In genomic region chr14:103711516-103712431, GRCh38 we compare ENCODE assay signal across 9 cellular contexts. TPM values are rescaled to one million over a fixed set of nuclear protein-coding genes. Genes with fewer than 3 reads are reported as not detected.
DNase-seq lines count a peak whose midpoint lies in the region; ATAC-seq, FAIRE-seq and TF ChIP-seq lines count a peak whose summit lies in the region.
"Had no signal": no experiment of that assay in that cellular context is flagged by ENCODE, and none has a peak within 500 bp of the region (broad histone marks: within the 10 kb centered on the region; RNA-seq: fewer than 3 reads in every experiment).

No MANE protein-coding gene starts in this region.

- H3K79me2 ChIP-seq in K562 (ENCODE audit: control insufficient read depth, insufficient read depth, low read length), result peaks cover 41% of the 10 kb centered on the region

- H2AFZ ChIP-seq in K562 (ENCODE audit: low read depth, low read length), result no peak overlapping the region

- H3K4me3 ChIP-seq in K562 (no peak overlapping the region), kidney (ENCODE audit: low read length in 2 of 2) (no peak overlapping the region), thoracic aorta (peak overlapping the region; percentile 35)

- H3K9ac ChIP-seq in K562 (ENCODE audit: insufficient read depth in 1 of 2, low read depth in 2 of 2, low read length in 2 of 2), result peak overlapping the region in 1 of 2 experiments; percentile 78; a peak in 2 of 4 replicates
- no peak overlapping the region for H3K9ac ChIP-seq in kidney (ENCODE audit: low read length in 2 of 2)

- H3K36me3 ChIP-seq in K562 (ENCODE audit: control insufficient read depth, insufficient read depth, low read length) (peaks cover 64% of the 10 kb centered on the region; the same call in 2 of the 3 replicates), kidney (ENCODE audit: control insufficient read depth in 1 of 2, insufficient read depth in 2 of 2, low read length in 2 of 2) (no peaks in the 10 kb centered on the region), thoracic aorta (peaks cover 2% of the 10 kb centered on the region)

- 96% methylated on average over 12 of the region's 27 CpGs for WGBS in K562 (ENCODE audit: insufficient coverage, low coverage, missing lambda C conversion rate)

- no TSS peak for BruUV-seq in K562 (replicated peaks; lab: Mats Ljungman, UMichigan)

- FAIRE-seq in K562 (lab: Jason Lieb, UNC) (no peak), kidney (lab: Jason Lieb, UNC) (no peak)

- POLR2A ChIA-PET in K562 (lab: Yijun Ruan, JAX), result no interaction called here

- no peaks in the 10 kb centered on the region for H3K9me1 ChIP-seq in K562 (ENCODE audit: control insufficient read depth, insufficient read depth, low read length)

- CTCF ChIA-PET in K562 (lab: Yijun Ruan, JAX; ENCODE audit: low intra/inter-chr PET ratio), result no interaction called here

- TF ChIP-seq POLR2A in K562 (conservative IDR thresholded peaks at IDR 0.05), result no peak

- TF ChIP-seq RAD21 in K562 (CRISPR knock-in tag; conservative IDR thresholded peaks at IDR 0.05 in 1 of 2, IDR thresholded peaks at IDR 0.05 in 1 of 2), result no peak

- TF ChIP-seq EP300 in K562 (IDR thresholded peaks at IDR 0.05; ENCODE audit: low read length), result no peak

- ATAC-seq in K562 (no peak), thoracic aorta (ENCODE audit: insufficient number of reproducible peaks, low FRiP score, low read depth) (peak; percentile 9), HG02588 (IDR thresholded peaks at IDR 0.05; ENCODE audit: unreplicated experiment) (no peak), GM18907 (IDR thresholded peaks at IDR 0.05; ENCODE audit: unreplicated experiment) (no peak)

- H3K27me3 ChIP-seq in K562 (ENCODE audit: control insufficient read depth in 2 of 2, insufficient read depth in 2 of 2, low read length in 2 of 2) (no peaks in the 10 kb centered on the region), thoracic aorta (replicated peaks; ENCODE audit: insufficient read depth) (no peaks in the 10 kb centered on the region)

- no peaks in the 10 kb centered on the region for H4K20me1 ChIP-seq in K562 (replicated peaks; ENCODE audit: control insufficient read depth, insufficient read depth, low read length)

- H3K4me1 ChIP-seq in K562 (replicated peaks in 1 of 2; ENCODE audit: control insufficient read depth in 2 of 2, insufficient read depth in 2 of 2, low read length in 2 of 2) (peaks cover 12 to 46% of the 10 kb centered on the region in 2 experiments; a peak in 4 of 5 replicates), kidney (ENCODE audit: control insufficient read depth in 1 of 2, insufficient read depth in 1 of 2, low read depth in 1 of 2, low read length in 2 of 2) (peaks cover 3 to 12% of the 10 kb centered on the region in 2 donors), thoracic aorta (ENCODE audit: control insufficient read depth in 1 of 2, low read depth in 2 of 2) (peaks cover 20 to 70% of the 10 kb centered on the region in 2 donors)

- DNase-seq in NCI-H345 (lab: John Stamatoyannopoulos, UW) (peak; percentile 36), NCI-H345 treated with DMSO at 0.1 percent for 48 hours (lab: John Stamatoyannopoulos, UW; ENCODE audit: unreplicated experiment) (no peak), K562 (ENCODE audit: extremely low read depth in 1 of 4, low spot score in 3 of 4) (no peak), kidney (peak; percentile 91), thoracic aorta (ENCODE audit: low spot score) (no peak), OCI-M1 (lab: John Stamatoyannopoulos, UW) (no peak)
- DNase-seq: activated gamma-delta T cell treated with Interleukin-2 at 50 U/mL for 16 hours had no signal

- in situ Hi-C loops in K562 (cut with MboI), result no loop called here

- no peak overlapping the region for H3K4me2 ChIP-seq in K562 (ENCODE audit: insufficient read depth, low read length)

- intact Hi-C loops in K562 (cut with micrococcal nuclease), result no loop called here
- intact Hi-C loops in kidney (cut with DNase I), result no loop called here

- no peaks in the 10 kb centered on the region for H3K9me3 ChIP-seq in K562 (replicated peaks; ENCODE audit: control insufficient read depth, insufficient read depth, low read depth, low read length)
- no peaks in the 10 kb centered on the region for H3K9me3 ChIP-seq in kidney (ENCODE audit: control insufficient read depth in 1 of 2, low read length in 2 of 2)
- no peaks in the 10 kb centered on the region for H3K9me3 ChIP-seq in thoracic aorta

- TF ChIP-seq CTCF in K562 (IDR thresholded peaks at IDR 0.05 in 2 of 3, conservative IDR thresholded peaks at IDR 0.05 in 1 of 3; ENCODE audit: insufficient read depth in 2 of 3, low read depth in 1 of 3, low read length in 3 of 3) (no peak), kidney (IDR thresholded peaks at IDR 0.05; ENCODE audit: borderline replicate concordance, extremely low read depth, insufficient read depth) (no peak), thoracic aorta (IDR thresholded peaks at IDR 0.05) (no peak)

- H3K27ac ChIP-seq in K562 (ENCODE audit: extremely low read depth, low read depth, low read length), result no peak overlapping the region
- H3K27ac ChIP-seq in kidney (ENCODE audit: low read depth in 2 of 2, low read length in 2 of 2), result no peak overlapping the region
- peak overlapping the region; percentile 82 for H3K27ac ChIP-seq in thoracic aorta

TF ChIP-seq in K562, 482 proteins besides CTCF, POLR2A, EP300 and RAD21:
- TF ChIP-seq HDAC8 (tag; IDR thresholded peaks at IDR 0.05) (no peak), CREB3L1 (IDR thresholded peaks at IDR 0.05; ENCODE audit: borderline replicate concordance, low read depth) (no peak), POLR2G (IDR thresholded peaks at IDR 0.05; ENCODE audit: low read depth, low read length) (peak; percentile 32; the same call in 1 of the 2 replicates), TBL1XR1 (IDR thresholded peaks at IDR 0.05; ENCODE audit: low read length in 2 of 2) (no peak), RBFOX2 (IDR thresholded peaks at IDR 0.05; ENCODE audit: low read depth, low read length) (peak; percentile 16), HDAC2 (IDR thresholded peaks at IDR 0.05) (no peak), KAT8 (IDR thresholded peaks at IDR 0.05; ENCODE audit: low read depth) (no peak)

RNA-seq across cellular contexts. Expression of gene XRCC3, which starts 3.5 kb away (rescaled TPM):
- 101 and 113 TPM in 2 replicates for total RNA-seq in K562 (2011; cell fraction: chromatin; rRNA removed; ENCODE audit: low replicate concordance)
- 61.2 and 62.1 TPM in 2 replicates for total RNA-seq in K562 (2011; cell fraction: nucleolus; rRNA removed)
- 38.5 and 51.0 TPM in 2 replicates for total RNA-seq in K562 (2011; cell fraction: nucleoplasm; rRNA removed)
- total RNA-seq in K562 (2014; rRNA removed), result 46.1 and 54.1 TPM in 2 replicates
- total RNA-seq in K562 (2014; rRNA removed; fragmentation: Illumina TruSeq; extraction: Trizol), result 30.2 TPM in 2 replicates
- total RNA-seq in K562 (2015; rRNA removed; fragmentation: Illumina TruSeq; extraction: Trizol), result 25.7 and 30.3 TPM in 2 replicates
- 38.2 and 41.3 TPM in 2 replicates for total RNA-seq in K562 (2021)
- 19.0 and 24.3 TPM in 2 replicates for polyA plus RNA-seq in K562 (2011; rRNA removed)
- 25.1 and 35.1 TPM in 2 replicates for polyA plus RNA-seq in K562 (2011; cell fraction: cytosol; rRNA removed)
- polyA plus RNA-seq in K562 (2011; cell fraction: nucleus; rRNA removed), result 39.2 and 66.6 TPM in 2 replicates
- 27.2 and 37.1 TPM in 2 replicates for polyA plus RNA-seq in K562 (2012)
- 44.5 and 59.3 TPM in 2 replicates for polyA plus RNA-seq in K562 (2014; fragmentation: Illumina TruSeq; extraction: Trizol)
- under 1 TPM; 0.34 to 0.38 TPM for polyA plus RNA-seq in K562 (2014; fragmentation: Nextera tagmentation; extraction: Ambion mirVana)
- polyA plus RNA-seq in K562 (2014; rRNA removed), result 39.9 and 44.1 TPM in 2 replicates
- 15.4 and 24.3 TPM in 2 replicates for polyA minus RNA-seq in K562 (2011; rRNA and poly(A)+ RNA removed)
- polyA minus RNA-seq in K562 (2011; cell fraction: cytosol; rRNA and poly(A)+ RNA removed), result 17.7 and 17.8 TPM in 2 replicates
- 19.2 and 19.5 TPM in 2 replicates for polyA minus RNA-seq in K562 (2011; cell fraction: nucleus; rRNA and poly(A)+ RNA removed)
- total RNA-seq in kidney, result 6.3 TPM
- polyA plus RNA-seq in kidney (ENCODE audit: insufficient read depth, low read depth, low replicate concordance), result 2.8 TPM
- total RNA-seq in thoracic aorta, result 10 to 100 TPM in 1 of 2 donors, 1 to 10 TPM in 1; 8.4 to 18.5 TPM

RNA-seq across cellular contexts. Expression of gene ZFYVE21, which starts 3.8 kb away (rescaled TPM):
- total RNA-seq in K562 (2011; cell fraction: chromatin; rRNA removed; ENCODE audit: low replicate concordance), result 79.0 and 151 TPM in 2 replicates
- total RNA-seq in K562 (2011; cell fraction: nucleolus; rRNA removed), result 69.2 and 87.8 TPM in 2 replicates
- 66.9 and 68.4 TPM in 2 replicates for total RNA-seq in K562 (2011; cell fraction: nucleoplasm; rRNA removed)
- total RNA-seq in K562 (2014; rRNA removed) (16.3 and 21.1 TPM in 2 replicates), K562 (2014; rRNA removed; fragmentation: Illumina TruSeq; extraction: Trizol) (9.9 and 11.8 TPM in 2 replicates), K562 (2015; rRNA removed; fragmentation: Illumina TruSeq; extraction: Trizol) (15.0 and 15.6 TPM in 2 replicates), K562 (2021) (17.1 and 18.0 TPM in 2 replicates), kidney (70.9 TPM), thoracic aorta (100 to 1,000 TPM in 1 of 2 donors, 10 to 100 TPM in 1; 97.1 to 159 TPM)
- polyA plus RNA-seq in K562 (2011; rRNA removed) (23.1 and 24.3 TPM in 2 replicates), K562 (2014; fragmentation: Illumina TruSeq; extraction: Trizol) (11.9 and 14.4 TPM in 2 replicates), K562 (2014; fragmentation: Nextera tagmentation; extraction: Ambion mirVana) (1 to 10 TPM in 1 of 2 experiments, under 1 TPM in 1; 0.90 to 2.8 TPM), K562 (2014; rRNA removed) (23.1 and 25.5 TPM in 2 replicates), kidney (ENCODE audit: insufficient read depth, low read depth, low replicate concordance) (67.8 TPM)
- 27.7 and 35.5 TPM in 2 replicates for polyA plus RNA-seq in K562 (2011; cell fraction: cytosol; rRNA removed)
- polyA plus RNA-seq in K562 (2011; cell fraction: nucleus; rRNA removed), result 44.1 and 51.8 TPM in 2 replicates
- polyA plus RNA-seq in K562 (2012), result 15.8 and 16.8 TPM in 2 replicates
- 9.3 and 9.5 TPM in 2 replicates for polyA minus RNA-seq in K562 (2011; rRNA and poly(A)+ RNA removed)
- 17.4 and 20.7 TPM in 2 replicates for polyA minus RNA-seq in K562 (2011; cell fraction: cytosol; rRNA and poly(A)+ RNA removed)
- 16.2 and 17.8 TPM in 2 replicates for polyA minus RNA-seq in K562 (2011; cell fraction: nucleus; rRNA and poly(A)+ RNA removed)

Comparison
In these comparisons a context has a peak if more than half of its experiments do, and no peak if none do; other contexts are left out.
1. DNase-seq: peak in NCI-H345 (single experiment) and kidney (single experiment); none in NCI-H345 treated with DMSO at 0.1 percent for 48 hours (single experiment), K562 (0 of 4), thoracic aorta (single experiment) and OCI-M1 (single experiment).
2. H3K27ac ChIP-seq: peak in thoracic aorta (2 of 2); none in K562 (single experiment) and kidney (0 of 2).